Comparison of ENCODE assay signal across 14 cellular contexts in genomic region chr1:207026177-207026576, GRCh38. TPM values are rescaled to one million over a fixed set of nuclear protein-coding genes. Genes with fewer than 3 reads are reported as not detected.
DNase-seq lines count a peak whose midpoint lies in the region; ATAC-seq, FAIRE-seq and TF ChIP-seq lines count a peak whose summit lies in the region.
"Had no signal": no experiment of that assay in that cellular context is flagged by ENCODE, and none has a peak within 500 bp of the region (broad histone marks: within the 10 kb centered on the region; RNA-seq: fewer than 3 reads in every experiment).

No MANE protein-coding gene starts in this region.

- H3K4me3 ChIP-seq in AG04450 (ENCODE audit: low read depth, low read length) (no peak overlapping the region), esophagus muscularis mucosa (no peak overlapping the region)
- H3K4me3 ChIP-seq: BLaER1 treated with 17β-estradiol and CSF1 and Interleukin-3, amounts not matched to agents 10 nM and 100 nM; psoas muscle had no signal

- H3K9me3 ChIP-seq in AG04450 (ENCODE audit: control insufficient read depth, insufficient read depth, low read length): peaks cover 3% of the 10 kb centered on the region; the same call in 1 of the 2 replicates
- H3K9me3 ChIP-seq in esophagus muscularis mucosa: no peaks in the 10 kb centered on the region
- H3K9me3 ChIP-seq: BLaER1 treated with 17β-estradiol and CSF1 and Interleukin-3, amounts not matched to agents 10 nM and 100 nM; psoas muscle had no signal

- peak overlapping the region; percentile 21 for H3K27ac ChIP-seq in AG04450 (ENCODE audit: low read depth, low read length)
- H3K27ac ChIP-seq in esophagus muscularis mucosa (replicated peaks in 1 of 4): peak overlapping the region; percentile 29 to 76 (median 54)
- H3K27ac ChIP-seq: BLaER1 treated with 17β-estradiol and CSF1 and Interleukin-3, amounts not matched to agents 10 nM and 100 nM; psoas muscle had no signal

- TF ChIP-seq POLR2A in esophagus muscularis mucosa (IDR thresholded peaks at IDR 0.05; ENCODE audit: low read depth): no peak

- H3K27me3 ChIP-seq in AG04450 (ENCODE audit: control insufficient read depth, insufficient read depth, low read length) (peaks cover 9% of the 10 kb centered on the region), esophagus muscularis mucosa (peaks cover 0 to 3% (median 0%) of the 10 kb centered on the region in 4 donors)
- H3K27me3 ChIP-seq: BLaER1 treated with 17β-estradiol and CSF1 and Interleukin-3, amounts not matched to agents 10 nM and 100 nM had no signal

- TF ChIP-seq EP300 in esophagus muscularis mucosa (IDR thresholded peaks at IDR 0.05): no peak

- CTCF ChIA-PET in AG04450 (lab: Charles Lee): interaction anchor here (0.9 to 1.4 kb wide), 6 partner anchors 21 to 392 kb away, joined by 3 to 5 read pairs (median 3); partner anchors contain the start of gene DYRK3

- 33% methylated on average over 4 of the region's 4 CpGs for WGBS in esophagus muscularis mucosa

- intact Hi-C loops in esophagus muscularis mucosa (cut with DNase I): no loop called here

- peak; percentile 71 for FAIRE-seq in RCC 7860 (lab: Jason Lieb, UNC)

- no peak for TF ChIP-seq CTCF in AG04450 (IDR thresholded peaks at IDR 0.05; ENCODE audit: low read depth, low read length)
- TF ChIP-seq CTCF in esophagus muscularis mucosa (IDR thresholded peaks at IDR 0.05): no peak

- H3K36me3 ChIP-seq in esophagus muscularis mucosa: no peaks in the 10 kb centered on the region
- H3K36me3 ChIP-seq: BLaER1 treated with 17β-estradiol and CSF1 and Interleukin-3, amounts not matched to agents 10 nM and 100 nM had no signal

- POLR2A ChIA-PET in AG04450 (lab: Yijun Ruan, JAX): no interaction called here

- H3K4me1 ChIP-seq in esophagus muscularis mucosa: peaks cover 28 to 39% (median 32%) of the 10 kb centered on the region in 4 donors

- DNase-seq in AG04450 (ENCODE audit: low read depth, low spot score) (no peak), RCC 7860 (ENCODE audit: low spot score) (peak; percentile 65), esophagus muscularis mucosa (ENCODE audit: extremely low spot score) (no peak), pons (ENCODE audit: low spot score) (peak; percentile 15)
- no peak for DNase-seq in activated CD4-positive, alpha-beta T cell treated with anti-CD3 and anti-CD28 coated beads, Interleukin-2, amount 50 U/mL, for 1 hour
- DNase-seq: caudate nucleus, NCI-H1092 treated with DMSO at 0.1 percent for 48 hours, NCI-H524 treated with DMSO at 0.1 percent for 48 hours, psoas muscle had no signal

- ATAC-seq in GM21737 (IDR thresholded peaks at IDR 0.05; ENCODE audit: unreplicated experiment): no peak
- ATAC-seq in GM21529 (IDR thresholded peaks at IDR 0.05; ENCODE audit: unreplicated experiment): no peak
- no peak for ATAC-seq in GM21360 (IDR thresholded peaks at IDR 0.05; ENCODE audit: unreplicated experiment)

RNA-seq across cellular contexts. Expression of gene C1orf116, which starts 6.4 kb away (rescaled TPM):
- not detected in 2 replicates for polyA plus RNA-seq in AG04450 (2011; rRNA removed)
- polyA minus RNA-seq in AG04450 (2011; rRNA and poly(A)+ RNA removed): not detected in 2 replicates
- under 1 TPM; under 0.01 to 0.32 (median 0.17) TPM for total RNA-seq in esophagus muscularis mucosa

RNA-seq across cellular contexts. Expression of gene YOD1, which starts 24.8 kb away (rescaled TPM):
- 2.5 and 3.2 TPM in 2 replicates for polyA plus RNA-seq in AG04450 (2011; rRNA removed)
- polyA minus RNA-seq in AG04450 (2011; rRNA and poly(A)+ RNA removed): 2.9 and 5.6 TPM in 2 replicates
- total RNA-seq in esophagus muscularis mucosa: 1 to 10 TPM; 6.3 to 8.5 (median 7.2) TPM

RNA-seq across cellular contexts. Expression of gene PFKFB2, which starts 26.9 kb away (rescaled TPM):
- 1.7 TPM in 2 replicates for polyA plus RNA-seq in AG04450 (2011; rRNA removed)
- polyA minus RNA-seq in AG04450 (2011; rRNA and poly(A)+ RNA removed): 1.6 and 3.0 TPM in 2 replicates
- total RNA-seq in esophagus muscularis mucosa: 1 to 10 TPM; 3.7 to 5.3 (median 4.1) TPM

RNA-seq across cellular contexts. Expression of gene FCAMR, which starts 55.9 kb away (rescaled TPM):
- polyA plus RNA-seq in AG04450 (2011; rRNA removed): not detected in 2 replicates
- polyA minus RNA-seq in AG04450 (2011; rRNA and poly(A)+ RNA removed): not detected in 2 replicates
- not detected for total RNA-seq in esophagus muscularis mucosa
- total RNA-seq: psoas muscle, ureter had no signal
- polyA plus RNA-seq: psoas muscle had no signal

Comparison
In these comparisons a context has a peak if more than half of its experiments do, and no peak if none do; other contexts are left out.
1. DNase-seq: peak in RCC 7860 (single experiment) and pons (single experiment); none in AG04450 (single experiment), esophagus muscularis mucosa (single experiment) and activated CD4-positive, alpha-beta T cell treated with anti-CD3 and anti-CD28 coated beads, Interleukin-2, amount 50 U/mL, for 1 hour (single experiment).